Comparison of ENCODE assay signal across 8 cellular contexts in the genomic region with DNA sequence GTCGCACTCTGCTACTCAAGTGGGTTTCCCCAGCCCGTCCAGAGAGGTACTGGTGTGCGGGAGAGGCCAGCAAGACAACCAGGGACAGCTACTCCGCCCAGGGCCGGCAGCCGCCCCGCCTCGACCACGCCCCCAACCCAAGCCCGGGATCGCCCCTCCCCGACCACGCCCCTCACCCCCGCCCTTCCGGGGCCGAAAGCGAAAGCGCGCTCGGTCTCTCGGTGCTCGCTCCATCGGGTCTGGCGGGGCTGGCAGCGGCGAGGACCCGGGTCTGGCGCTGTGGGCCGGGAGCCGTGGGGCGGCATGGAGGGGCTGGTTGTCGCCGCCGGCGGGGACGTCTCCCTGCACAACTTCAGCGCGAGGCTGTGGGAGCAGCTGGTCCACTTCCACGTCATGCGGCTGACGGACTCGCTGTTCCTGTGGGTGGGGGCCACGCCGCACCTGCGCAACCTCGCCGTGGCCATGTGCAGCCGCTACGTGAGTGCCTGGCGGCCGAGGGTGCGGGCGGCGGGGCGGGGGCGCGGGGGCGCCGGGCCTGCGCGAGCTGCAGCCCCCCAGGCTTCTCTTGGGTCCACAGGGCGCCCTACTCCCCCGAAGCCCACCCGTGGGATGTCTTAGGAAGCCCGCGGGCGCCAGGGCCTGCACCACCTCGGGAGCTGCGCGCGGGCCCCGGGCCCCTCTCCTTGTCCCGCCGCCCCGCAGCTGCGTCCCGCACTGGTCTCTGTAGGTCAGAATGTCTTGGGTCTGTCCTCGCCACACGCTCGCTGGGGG. TPM values are rescaled to one million over a fixed set of nuclear protein-coding genes. Genes with fewer than 3 reads are reported as not detected.
DNase-seq lines count a peak whose midpoint lies in the region; ATAC-seq, FAIRE-seq and TF ChIP-seq lines count a peak whose summit lies in the region.

A gene with protein sequence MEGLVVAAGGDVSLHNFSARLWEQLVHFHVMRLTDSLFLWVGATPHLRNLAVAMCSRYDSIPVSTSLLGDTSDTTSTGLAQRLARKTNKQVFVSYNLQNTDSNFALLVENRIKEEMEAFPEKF (plus strand): TSS at position 228 of the 771 bp plus-strand sequence. CDS start 76 bp downstream, at position 304.

- peaks cover 7% of the 10 kb centered on the region for H3K4me1 ChIP-seq in RWPE2 (ENCODE audit: insufficient read depth, poor library complexity, severe bottlenecking)

- no peaks in the 10 kb centered on the region for H3K9me3 ChIP-seq in RWPE2 (ENCODE audit: severe bottlenecking)

- peak within 1 kb of the TSS; percentile 92 to 97 (median 93) for H3K4me3 Mint-ChIP-seq in nephron

- peak within 1 kb of the TSS; percentile 45 for H3K27ac ChIP-seq in RWPE2 (ENCODE audit: poor library complexity, severe bottlenecking)

- peaks cover 4% of the 10 kb centered on the region for H3K27me3 Mint-ChIP-seq in nephron (ENCODE audit: low read depth)

- DNase-seq in EL = peak; percentile 89
- peak; percentile 93 for DNase-seq in H54 (ENCODE audit: insufficient read length, low spot score)
- DNase-seq in M059J (ENCODE audit: low read depth) = peak; percentile 86
- DNase-seq in RWPE2 (ENCODE audit: low spot score) = peak; percentile 90
- peak; percentile 93 for DNase-seq in activated T-helper 9 cell treated with anti-CD3 and anti-CD28 coated beads, Interleukin-2, amount 50 U/mL, for 16 hours (ENCODE audit: low read depth)
- DNase-seq in fibroblast of pulmonary artery (ENCODE audit: low read depth) = peak; percentile 88
- DNase-seq in stimulated activated naive CD4-positive, alpha-beta T cell treated with Interleukin-2 at 50 U/mL for 16 hours (lab: John Stamatoyannopoulos, UW) = peak; percentile 91

- ATAC-seq in RWPE2 (ENCODE audit: low read depth) = peak; percentile 86

- peak within 1 kb of the TSS; percentile 69 for H3K4me3 ChIP-seq in RWPE2 (ENCODE audit: severe bottlenecking)
- H3K4me3 ChIP-seq in fibroblast of pulmonary artery (replicated peaks; ENCODE audit: low read depth, low read length) = peak within 1 kb of the TSS; percentile 82

- H3K36me3 Mint-ChIP-seq in nephron (ENCODE audit: low read depth) = no peaks in the 10 kb centered on the region

- peaks cover 31% of the 10 kb centered on the region for H3K4me1 Mint-ChIP-seq in nephron

- peak; percentile 65 for TF ChIP-seq POLR2A in H54 (IDR thresholded peaks at IDR 0.05; ENCODE audit: low read depth, low read length)

- no peak for FAIRE-seq in H54 (lab: Jason Lieb, UNC)

- peak within 1 kb of the TSS; percentile 61 to 97 (median 88) for H3K27ac Mint-ChIP-seq in nephron

- TF ChIP-seq CTCF in RWPE2 (IDR thresholded peaks at IDR 0.05; ENCODE audit: poor library complexity, severe bottlenecking) = no peak
- TF ChIP-seq CTCF in fibroblast of pulmonary artery (IDR thresholded peaks at IDR 0.05; ENCODE audit: low read length, missing control alignments) = no peak
- no peak for TF ChIP-seq CTCF in nephron (IDR thresholded peaks at IDR 0.05; ENCODE audit: unreplicated experiment in 3 of 3)

- H3K36me3 ChIP-seq in RWPE2 (ENCODE audit: low read depth) = peaks cover 24% of the 10 kb centered on the region

- H3K9me3 Mint-ChIP-seq in nephron = no peaks in the 10 kb centered on the region

- H3K27me3 ChIP-seq in RWPE2 (ENCODE audit: insufficient read depth, poor library complexity, severe bottlenecking) = no peaks in the 10 kb centered on the region

RNA-seq across cellular contexts. Expression of the gene that starts here (rescaled TPM):
- 29.9 and 35.1 TPM in 2 replicates for total RNA-seq in M059J (2014; rRNA removed; shearing (Covaris generic))

Comparison
In these comparisons a context has a peak if more than half of its experiments do, and no peak if none do; other contexts are left out.
1. Peak in every context shown above with its lines: DNase-seq, ATAC-seq, H3K4me3 ChIP-seq and H3K27ac ChIP-seq.